Comparison of ENCODE assay signal across 19 cellular contexts in genomic region chr22:45452565-45453449, GRCh38. TPM values are rescaled to one million over a fixed set of nuclear protein-coding genes. Genes with fewer than 3 reads are reported as not detected.
DNase-seq lines count a peak whose midpoint lies in the region; ATAC-seq and TF ChIP-seq lines count a peak whose summit lies in the region.
"Had no signal": no experiment of that assay in that cellular context is flagged by ENCODE, and none has a peak within 500 bp of the region (broad histone marks: within the 10 kb centered on the region; RNA-seq: fewer than 3 reads in every experiment).

No MANE protein-coding gene starts in this region.

- no peaks in the 10 kb centered on the region for H3K9me3 Mint-ChIP-seq in neural crest cell
- H3K9me3 Mint-ChIP-seq: activated T-helper 17 cell treated with anti-CD3 and anti-CD28 coated beads, Interleukin-2, amount 50 U/mL, for 72 hours; H9 had no signal

- H3K36me3 Mint-ChIP-seq in neural crest cell (ENCODE audit: low read depth), result no peaks in the 10 kb centered on the region

- peak overlapping the region; percentile 21 to 75 for H3K27ac ChIP-seq in right atrium auricular region
- H3K27ac ChIP-seq: A549 had no signal

- peaks cover 4% of the 10 kb centered on the region for H3K27me3 Mint-ChIP-seq in neural crest cell (ENCODE audit: low read depth)

- H3K27ac Mint-ChIP-seq in neural crest cell (ENCODE audit: unreplicated experiment), result peak overlapping the region; percentile 58
- H3K27ac Mint-ChIP-seq: activated T-helper 17 cell treated with anti-CD3 and anti-CD28 coated beads, Interleukin-2, amount 50 U/mL, for 72 hours; H9 had no signal

- no peak for DNase-seq in right atrium auricular region (ENCODE audit: low spot score)
- no peak for DNase-seq in left ventricle myocardium superior
- peak; percentile 39 for DNase-seq in astrocyte of the spinal cord (ENCODE audit: low read depth, low spot score)
- no peak for DNase-seq in neural crest cell (ENCODE audit: low read depth, low spot score)
- no peak for DNase-seq in ecto neural progenitor cell (ENCODE audit: low spot score)
- DNase-seq in head of caudate nucleus, result no peak
- DNase-seq in OCI-M2 (lab: John Stamatoyannopoulos, UW; ENCODE audit: unreplicated experiment), result no peak
- no peak for DNase-seq in activated T-cell treated with anti-CD3 and anti-CD28 coated beads, Interleukin-2, amount 50 U/mL, for 1 hour
- DNase-seq: adrenal gland; H9; NCI-H1694; NCI-H446 treated with DMSO at 0.1 percent for 48 hours; SHP77 treated with DMSO at 0.1 percent for 48 hours; stimulated activated CD4-positive, alpha-beta T cell treated with anti-CD3 and anti-CD28 coated beads, Interleukin-4, amount 100 ng/mL, for 24 hours; stimulated activated CD8-positive, alpha-beta memory T cell treated with anti-CD3 and anti-CD28 coated beads, Interleukin-4, amount 100 ng/mL, for 48 hours; T-helper 2 cell had no signal

- in situ Hi-C loops in astrocyte of the spinal cord (cut with HindIII; ENCODE audit: low sequenced_read_pairs), result no loop called here

- intact Hi-C loops in left ventricle myocardium superior (cut with micrococcal nuclease) (no loop called here), head of caudate nucleus (cut with DNase I) (no loop called here)

- no peak for TF ChIP-seq CTCF in right atrium auricular region (IDR thresholded peaks at IDR 0.05)
- no peak for TF ChIP-seq CTCF in astrocyte of the spinal cord (IDR thresholded peaks at IDR 0.05; ENCODE audit: low read depth, low read length)
- no peak for TF ChIP-seq CTCF in neural crest cell (conservative IDR thresholded peaks at IDR 0.05)

- H3K27me3 ChIP-seq in right atrium auricular region, result no peaks in the 10 kb centered on the region
- H3K27me3 ChIP-seq: adrenal gland had no signal

- no peak overlapping the region for H3K4me3 Mint-ChIP-seq in neural crest cell
- H3K4me3 Mint-ChIP-seq: activated T-helper 17 cell treated with anti-CD3 and anti-CD28 coated beads, Interleukin-2, amount 50 U/mL, for 72 hours; H9 had no signal

- no peak for ATAC-seq in left ventricle myocardium superior
- ATAC-seq: activated T-helper 17 cell treated with anti-CD3 and anti-CD28 coated beads, Interleukin-2, amount 50 U/mL, for 72 hours had no signal

- H3K9me3 ChIP-seq in right atrium auricular region, result no peaks in the 10 kb centered on the region
- H3K9me3 ChIP-seq: A549, adrenal gland had no signal

- no peaks in the 10 kb centered on the region for H3K36me3 ChIP-seq in right atrium auricular region
- H3K36me3 ChIP-seq: adrenal gland had no signal

- no peak overlapping the region for H3K4me3 ChIP-seq in right atrium auricular region
- no peak overlapping the region for H3K4me3 ChIP-seq in astrocyte of the spinal cord (ENCODE audit: low read depth, low read length)
- H3K4me3 ChIP-seq: A549, adrenal gland had no signal

- peaks cover 17% of the 10 kb centered on the region for H3K4me1 Mint-ChIP-seq in neural crest cell
- H3K4me1 Mint-ChIP-seq: activated T-helper 17 cell treated with anti-CD3 and anti-CD28 coated beads, Interleukin-2, amount 50 U/mL, for 72 hours; H9 had no signal

- H3K4me1 ChIP-seq in right atrium auricular region, result peaks cover 0 to 17% of the 10 kb centered on the region in 2 donors
- H3K4me1 ChIP-seq: adrenal gland had no signal

RNA-seq across cellular contexts. Expression of gene RIBC2, which starts 39.3 kb away (rescaled TPM):
- total RNA-seq in right atrium auricular region (not detected), left ventricle myocardium superior (not detected), neural crest cell (7.6 and 8.7 TPM in 2 replicates)

RNA-seq across cellular contexts. Expression of gene SMC1B, which starts 39.4 kb away (rescaled TPM):
- total RNA-seq in right atrium auricular region (not detected), left ventricle myocardium superior (not detected), neural crest cell (not detected in 2 replicates)
- total RNA-seq: adrenal gland, H9 had no signal

RNA-seq across cellular contexts. Expression of gene FBLN1, which starts 49.9 kb away (rescaled TPM):
- 100 to 1,000 TPM in 1 of 2 donors, 10 to 100 TPM in 1; 92.8 to 354 TPM for total RNA-seq in right atrium auricular region
- 93.3 TPM for total RNA-seq in left ventricle myocardium superior
- total RNA-seq in neural crest cell, result 152 and 163 TPM in 2 replicates
- total RNA-seq: activated CD8-positive, alpha-beta memory T cell treated with anti-CD3 and anti-CD28 coated beads for 36 hours had no signal
